18 cellular contexts compared by ENCODE assay signal in the genomic region with DNA sequence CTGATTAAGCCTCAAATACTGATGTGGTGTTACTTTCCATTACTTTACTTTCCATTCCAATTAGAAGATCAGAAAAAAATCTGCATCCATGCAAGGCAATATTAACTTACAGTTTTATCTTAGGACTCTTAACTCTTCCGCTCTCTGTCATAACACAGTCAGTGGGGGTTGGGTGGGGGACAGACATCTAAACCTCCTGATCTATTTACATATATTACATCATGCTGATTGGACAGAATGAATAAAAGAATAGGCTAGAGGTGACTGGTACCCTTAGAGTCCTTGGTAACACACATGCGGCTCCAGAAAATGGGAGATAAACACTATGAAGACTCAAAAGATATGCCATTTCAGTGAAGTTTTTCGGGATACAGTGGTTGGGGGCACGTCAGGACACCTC.
DNase-seq lines count a peak whose midpoint lies in the region; ATAC-seq and TF ChIP-seq lines count a peak whose summit lies in the region.
"Had no signal": no experiment of that assay in that cellular context is flagged by ENCODE, and none has a peak within 500 bp of the region (broad histone marks: within the 10 kb centered on the region; RNA-seq: fewer than 3 reads in every experiment).

No MANE protein-coding gene starts in this region.

- H3K36me3 ChIP-seq in neutrophil: peaks cover 6% of the 10 kb centered on the region

- in situ Hi-C loops in GM13976 (cut with MboI; ENCODE audit: low sequenced_read_pairs, unreplicated experiment): no loop called here

- ATAC-seq in stimulated activated naive CD8-positive, alpha-beta T cell treated with anti-CD3 and anti-CD28 coated beads, Interleukin-15, amount 100 ng/mL, for 72 hours: peak; percentile 48
- ATAC-seq in stimulated activated naive CD8-positive, alpha-beta T cell treated with anti-CD3 and anti-CD28 coated beads, Interleukin-15, Interleukin-2, amounts not matched to agents 100 U/mL and 50 U/mL, for 24 hours: no peak
- no peak for ATAC-seq in HG03159 (IDR thresholded peaks at IDR 0.05; ENCODE audit: unreplicated experiment)
- ATAC-seq: A549, GM23338, HCT116 had no signal

- no peaks in the 10 kb centered on the region for H3K27me3 Mint-ChIP-seq in stimulated activated naive CD8-positive, alpha-beta T cell treated with anti-CD3 and anti-CD28 coated beads, Interleukin-15, amount 100 ng/mL, for 72 hours
- H3K27me3 Mint-ChIP-seq: CD4-positive, alpha-beta memory T cell had no signal

- H3K4me3 Mint-ChIP-seq in stimulated activated naive CD8-positive, alpha-beta T cell treated with anti-CD3 and anti-CD28 coated beads, Interleukin-15, amount 100 ng/mL, for 72 hours: no peak overlapping the region
- H3K4me3 Mint-ChIP-seq: CD4-positive, alpha-beta memory T cell; GM23338 had no signal

- H3K9me3 Mint-ChIP-seq in stimulated activated naive CD8-positive, alpha-beta T cell treated with anti-CD3 and anti-CD28 coated beads, Interleukin-15, amount 100 ng/mL, for 72 hours: no peaks in the 10 kb centered on the region
- H3K9me3 Mint-ChIP-seq: CD4-positive, alpha-beta memory T cell; GM23338 had no signal

- peaks cover 0 to 13% of the 10 kb centered on the region in 2 experiments for H3K4me1 ChIP-seq in neutrophil (ENCODE audit: control insufficient read depth in 1 of 2, insufficient read depth in 1 of 2, low read depth in 1 of 2, low read length in 1 of 2)

- H3K4me1 Mint-ChIP-seq in stimulated activated naive CD8-positive, alpha-beta T cell treated with anti-CD3 and anti-CD28 coated beads, Interleukin-15, amount 100 ng/mL, for 72 hours: peaks cover 54% of the 10 kb centered on the region

- H3K4me3 ChIP-seq in neutrophil (ENCODE audit: low read depth in 1 of 2, low read length in 1 of 2): no peak overlapping the region
- H3K4me3 ChIP-seq: A549, GM23338 had no signal

- H3K9me3 ChIP-seq in neutrophil: no peaks in the 10 kb centered on the region
- H3K9me3 ChIP-seq: A549 had no signal

- H3K27ac Mint-ChIP-seq in stimulated activated naive CD8-positive, alpha-beta T cell treated with anti-CD3 and anti-CD28 coated beads, Interleukin-15, amount 100 ng/mL, for 72 hours: no peak overlapping the region
- H3K27ac Mint-ChIP-seq: GM23338 had no signal

- H3K27ac ChIP-seq in caudate nucleus (ENCODE audit: low read depth, low read length) (peak overlapping the region; percentile 9), neutrophil (peak overlapping the region; percentile 14)
- H3K27ac ChIP-seq: A549 had no signal

- DNase-seq in stimulated activated naive CD8-positive, alpha-beta T cell treated with anti-CD3 and anti-CD28 coated beads, Interleukin-15, amount 100 ng/mL, for 72 hours: no peak
- DNase-seq in stimulated activated naive CD8-positive, alpha-beta T cell treated with anti-CD3 and anti-CD28 coated beads, Interleukin-15, Interleukin-2, amounts not matched to agents 100 U/mL and 50 U/mL, for 24 hours: no peak
- DNase-seq in caudate nucleus (lab: John Stamatoyannopoulos, UW) (no peak), GM13976 (ENCODE audit: low spot score) (no peak), NCI-H446 (lab: John Stamatoyannopoulos, UW) (no peak)
- DNase-seq: CD4-positive, alpha-beta memory T cell; GF-D8; KG1; MV-4-11; NCI-H1694 treated with DMSO at 0.1 percent for 48 hours; NCI-H510A; NCI-H774; SHP77 had no signal

- TF ChIP-seq CTCF in neutrophil (IDR thresholded peaks at IDR 0.05) (no peak), GM13976 (IDR thresholded peaks at IDR 0.05; ENCODE audit: borderline replicate concordance, control extremely low read depth, extremely low read depth, insufficient read depth, missing control alignments) (no peak)

- no peaks in the 10 kb centered on the region for H3K27me3 ChIP-seq in neutrophil
